In the genomic region with DNA sequence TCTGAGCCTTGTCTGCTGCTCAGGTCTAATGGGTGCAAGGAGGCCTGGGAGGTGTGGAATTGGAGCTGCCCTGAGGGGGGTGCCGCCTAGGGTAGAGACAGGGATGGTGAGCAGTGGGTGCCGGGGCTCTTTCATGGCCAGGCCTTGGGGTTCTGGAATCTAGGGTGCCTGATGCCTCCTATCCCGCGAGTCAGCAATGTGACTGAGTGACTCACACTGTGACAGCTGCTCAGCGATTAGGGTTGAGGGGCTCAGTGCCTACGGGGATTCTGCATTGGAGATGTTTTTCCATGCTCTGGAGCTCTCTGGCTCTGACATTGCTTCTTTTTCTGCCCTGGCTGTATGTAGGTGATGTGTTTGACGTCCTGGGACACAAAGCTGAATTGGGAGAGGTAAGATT, we compare ENCODE assay signal across 14 cellular contexts. TPM values are rescaled to one million over a fixed set of nuclear protein-coding genes. Genes with fewer than 3 reads are reported as not detected.
DNase-seq lines count a peak whose midpoint lies in the region; ATAC-seq and TF ChIP-seq lines count a peak whose summit lies in the region.
"Had no signal": no experiment of that assay in that cellular context is flagged by ENCODE, and none has a peak within 500 bp of the region (broad histone marks: within the 10 kb centered on the region; RNA-seq: fewer than 3 reads in every experiment).

No MANE protein-coding gene starts in this region.

- no peak for ATAC-seq in CD8-positive, alpha-beta T cell
- no peak for ATAC-seq in activated naive CD8-positive, alpha-beta T cell treated with anti-CD3 and anti-CD28 coated beads, Interleukin-2, amount 10 ng/mL, durations not matched to agents 7 days and 5 days (ENCODE audit: low read depth)
- ATAC-seq in HG03521 (IDR thresholded peaks at IDR 0.05; ENCODE audit: unreplicated experiment): no peak
- no peak for ATAC-seq in HG03175 (IDR thresholded peaks at IDR 0.05; ENCODE audit: unreplicated experiment)
- no peak for ATAC-seq in GM18502 (IDR thresholded peaks at IDR 0.05; ENCODE audit: poor library complexity, unreplicated experiment)

- no peaks in the 10 kb centered on the region for H3K27me3 Mint-ChIP-seq in CD8-positive, alpha-beta T cell (ENCODE audit: low read depth)
- H3K27me3 Mint-ChIP-seq in activated naive CD8-positive, alpha-beta T cell treated with anti-CD3 and anti-CD28 coated beads, Interleukin-2, amount 10 ng/mL, durations not matched to agents 7 days and 5 days: no peaks in the 10 kb centered on the region
- H3K27me3 Mint-ChIP-seq in neural crest cell (ENCODE audit: low read depth): no peaks in the 10 kb centered on the region

- no peaks in the 10 kb centered on the region for H3K9me3 ChIP-seq in CD8-positive, alpha-beta T cell (ENCODE audit: low read length)
- H3K9me3 ChIP-seq: esophagus muscularis mucosa had no signal

- intact Hi-C loops in CD8-positive, alpha-beta T cell (cut with DNase I, micrococcal nuclease): loop anchor here in 1 of 2 experiments (2.0 kb wide), 1 partner anchor 69 kb away; the partner anchor contains the start of gene HAX1

- CTCF ChIA-PET in CD8-positive, alpha-beta T cell (lab: Charles Lee): interaction anchor here (2.9 to 9.2 kb wide), 4 partner anchors 7 to 100 kb away, joined by 14 to 184 read pairs (median 78); partner anchors contain the start of gene ATP8B2
- CTCF ChIA-PET in RWPE1 (lab: Yijun Ruan, JAX): interaction anchor here (0.6 kb wide), 1 partner anchor 18 kb away, joined by 4 read pairs; no protein-coding TSS in a partner anchor

- H3K27ac Mint-ChIP-seq in CD8-positive, alpha-beta T cell: peak overlapping the region; percentile 95
- H3K27ac Mint-ChIP-seq in activated naive CD8-positive, alpha-beta T cell treated with anti-CD3 and anti-CD28 coated beads, Interleukin-2, amount 10 ng/mL, durations not matched to agents 7 days and 5 days: peak overlapping the region; percentile 83
- peak overlapping the region; percentile 69 for H3K27ac Mint-ChIP-seq in neural crest cell (ENCODE audit: unreplicated experiment)

- peak overlapping the region; percentile 72 for H3K27ac ChIP-seq in CD8-positive, alpha-beta T cell (ENCODE audit: low read depth, low read length)
- peak overlapping the region; percentile 18 for H3K27ac ChIP-seq in RWPE1
- H3K27ac ChIP-seq: esophagus muscularis mucosa had no signal

- H3K36me3 Mint-ChIP-seq in CD8-positive, alpha-beta T cell: peaks cover 96% of the 10 kb centered on the region
- H3K36me3 Mint-ChIP-seq in activated naive CD8-positive, alpha-beta T cell treated with anti-CD3 and anti-CD28 coated beads, Interleukin-2, amount 10 ng/mL, durations not matched to agents 7 days and 5 days: peaks cover 74% of the 10 kb centered on the region
- peaks cover 23% of the 10 kb centered on the region for H3K36me3 Mint-ChIP-seq in neural crest cell (ENCODE audit: low read depth)

- H3K4me1 Mint-ChIP-seq in CD8-positive, alpha-beta T cell (ENCODE audit: low read depth): peaks cover 93% of the 10 kb centered on the region
- H3K4me1 Mint-ChIP-seq in activated naive CD8-positive, alpha-beta T cell treated with anti-CD3 and anti-CD28 coated beads, Interleukin-2, amount 10 ng/mL, durations not matched to agents 7 days and 5 days: peaks cover 62% of the 10 kb centered on the region
- H3K4me1 Mint-ChIP-seq in neural crest cell: peaks cover 4% of the 10 kb centered on the region

- peak overlapping the region; percentile 87 for H3K4me3 Mint-ChIP-seq in CD8-positive, alpha-beta T cell
- peak overlapping the region; percentile 70 for H3K4me3 Mint-ChIP-seq in activated naive CD8-positive, alpha-beta T cell treated with anti-CD3 and anti-CD28 coated beads, Interleukin-2, amount 10 ng/mL, durations not matched to agents 7 days and 5 days
- no peak overlapping the region for H3K4me3 Mint-ChIP-seq in neural crest cell

- H3K4me3 ChIP-seq in CD8-positive, alpha-beta T cell (ENCODE audit: low read depth, low read length): peak overlapping the region; percentile 66
- H3K4me3 ChIP-seq: esophagus muscularis mucosa had no signal

- no peak for DNase-seq in CD8-positive, alpha-beta T cell
- DNase-seq in RWPE1 (ENCODE audit: low spot score) (no peak), neural crest cell (ENCODE audit: low read depth, low spot score) (no peak), NCI-H146 treated with DMSO at 0.1 percent for 48 hours (lab: John Stamatoyannopoulos, UW; ENCODE audit: unreplicated experiment) (no peak)
- no peak for DNase-seq in activated naive CD8-positive, alpha-beta T cell treated with anti-CD3 and anti-CD28 coated beads, Interleukin-2, amount 10 ng/mL, durations not matched to agents 7 days and 5 days
- DNase-seq: NCI-H1105 treated with DMSO at 0.1 percent for 48 hours, NCI-H2227 treated with DMSO at 0.1 percent for 48 hours, retina had no signal

- no peaks in the 10 kb centered on the region for H3K27me3 ChIP-seq in CD8-positive, alpha-beta T cell (ENCODE audit: insufficient read depth, low read length)
- H3K27me3 ChIP-seq: esophagus muscularis mucosa had no signal

- POLR2A ChIA-PET in CD8-positive, alpha-beta T cell (lab: Charles Lee): interaction anchor here (2.2 to 4.7 kb wide), 2 partner anchors 9 to 14 kb away, joined by 5 to 40 read pairs; partner anchors contain the start of gene ATP8B2
- POLR2A ChIA-PET in RWPE1 (lab: Yijun Ruan, JAX; ENCODE audit: low non-redundant PET): no interaction called here
- POLR2A ChIA-PET in activated naive CD8-positive, alpha-beta T cell treated with anti-CD3 and anti-CD28 coated beads, Interleukin-2, amount 10 ng/mL, durations not matched to agents 7 days and 5 days (lab: Charles Lee): interaction anchor here (0.8 to 4.6 kb wide), 5 partner anchors 9 to 123 kb away, joined by 3 to 33 read pairs (median 4); partner anchors contain the start of gene ATP8B2

- no peaks in the 10 kb centered on the region for H3K9me3 Mint-ChIP-seq in CD8-positive, alpha-beta T cell
- H3K9me3 Mint-ChIP-seq in activated naive CD8-positive, alpha-beta T cell treated with anti-CD3 and anti-CD28 coated beads, Interleukin-2, amount 10 ng/mL, durations not matched to agents 7 days and 5 days: no peaks in the 10 kb centered on the region
- no peaks in the 10 kb centered on the region for H3K9me3 Mint-ChIP-seq in neural crest cell

- TF ChIP-seq CTCF in CD8-positive, alpha-beta T cell (IDR thresholded peaks at IDR 0.05): no peak
- no peak for TF ChIP-seq CTCF in RWPE1 (conservative IDR thresholded peaks at IDR 0.05; ENCODE audit: low read depth)
- no peak for TF ChIP-seq CTCF in neural crest cell (conservative IDR thresholded peaks at IDR 0.05)

- peaks cover 97% of the 10 kb centered on the region for H3K4me1 ChIP-seq in CD8-positive, alpha-beta T cell (ENCODE audit: insufficient read depth, low read length)

- peaks cover 47% of the 10 kb centered on the region for H3K36me3 ChIP-seq in CD8-positive, alpha-beta T cell (ENCODE audit: insufficient read depth, low read length)

RNA-seq across cellular contexts. Expression of gene ATP8B2, which starts 16.8 kb away (rescaled TPM):
- total RNA-seq in CD8-positive, alpha-beta T cell: 10 to 100 TPM; 51.1 to 58.4 TPM
- total RNA-seq in activated naive CD8-positive, alpha-beta T cell treated with anti-CD3 and anti-CD28 coated beads, Interleukin-2, amount 10 ng/mL, durations not matched to agents 7 days and 5 days: 10 to 100 TPM; 91.2 to 95.4 TPM
- total RNA-seq in neural crest cell: 44.2 and 48.0 TPM in 2 replicates

RNA-seq across cellular contexts. Expression of gene AQP10, which starts 21.2 kb away (rescaled TPM):
- total RNA-seq in CD8-positive, alpha-beta T cell: not detected
- not detected for total RNA-seq in activated naive CD8-positive, alpha-beta T cell treated with anti-CD3 and anti-CD28 coated beads, Interleukin-2, amount 10 ng/mL, durations not matched to agents 7 days and 5 days
- total RNA-seq in neural crest cell: not detected in 2 replicates
- total RNA-seq: esophagus muscularis mucosa, left colon, OCI-LY7 had no signal
